In genomic region chr10:79247373-79248137, GRCh38 we compare ENCODE assay signal across 11 cellular contexts.
DNase-seq lines count a peak whose midpoint lies in the region; ATAC-seq, FAIRE-seq and TF ChIP-seq lines count a peak whose summit lies in the region.
"Had no signal": no experiment of that assay in that cellular context is flagged by ENCODE, and none has a peak within 500 bp of the region (broad histone marks: within the 10 kb centered on the region; RNA-seq: fewer than 3 reads in every experiment).

No MANE protein-coding gene starts in this region.

- H3K4me1 ChIP-seq in right cardiac atrium (ENCODE audit: control insufficient read depth, insufficient read depth, low read length), result peaks cover 61% of the 10 kb centered on the region
- H3K4me1 ChIP-seq in GM12878 (ENCODE audit: control insufficient read depth, insufficient read depth, low read length), result peaks cover 77% of the 10 kb centered on the region
- peaks cover 9 to 11% of the 10 kb centered on the region in 2 donors for H3K4me1 ChIP-seq in neuronal stem cell (ENCODE audit: control insufficient read depth in 2 of 2, insufficient read depth in 1 of 2, low read depth in 1 of 2, low read length in 2 of 2)
- H3K4me1 ChIP-seq in urinary bladder (ENCODE audit: insufficient read depth), result no peaks in the 10 kb centered on the region

- SMC1A ChIA-PET in GM12878 (lab: Charles Lee; ENCODE audit: uncharacterized antibody, unreplicated experiment), result interaction anchor here (1.2 to 9.5 kb wide), 5 partner anchors 15 to 97 kb away, joined by 3 to 115 read pairs (median 4); no protein-coding TSS in a partner anchor

- 90% methylated on average over 6 of the region's 6 CpGs for WGBS in right cardiac atrium
- 0% methylated on average over 6 of the region's 6 CpGs for WGBS in GM12878 (ENCODE audit: insufficient coverage, insufficient replicate concordance, low lambda C conversion rate, missing lambda C conversion rate)
- no CpG with 5 or more reads among the region's 6 CpGs for WGBS in neuronal stem cell (ENCODE audit: extremely low coverage in 2 of 2, insufficient read length in 2 of 2, insufficient replicate concordance in 1 of 2), 2 donors
- WGBS in urinary bladder, result 88% methylated on average over 6 of the region's 6 CpGs

- no peak overlapping the region for H2BK120ac ChIP-seq in neuronal stem cell (ENCODE audit: low read depth, low read length)

- H3K4me2 ChIP-seq in GM12878 (ENCODE audit: control insufficient read depth, insufficient read depth) (peak overlapping the region; percentile 96), neuronal stem cell (ENCODE audit: insufficient read depth, low read length, poor library complexity, severe bottlenecking) (no peak overlapping the region)

- POLR2A ChIA-PET in GM12878 (lab: Charles Lee), result interaction anchor here (0.7 to 12.4 kb wide), 5 partner anchors 19 to 176 kb away, joined by 3 to 100 read pairs (median 6); no protein-coding TSS in a partner anchor

- no peak overlapping the region for H3K18ac ChIP-seq in neuronal stem cell (ENCODE audit: low read length)

- no peak for TF ChIP-seq RAD21 in GM12878 (IDR thresholded peaks at IDR 0.05; ENCODE audit: insufficient read depth, low read depth, low read length)

- no peak overlapping the region for H4K8ac ChIP-seq in neuronal stem cell (ENCODE audit: low read depth, low read length)

- no peak for TF ChIP-seq POLR2A in GM12878 (IDR thresholded peaks at IDR 0.05; ENCODE audit: low read depth, low read length)

- no peak overlapping the region for H2AK5ac ChIP-seq in neuronal stem cell (ENCODE audit: low read depth, low read length)

- H3K36me3 ChIP-seq in GM12878 (ENCODE audit: control insufficient read depth in 2 of 2, insufficient read depth in 2 of 2, low read length in 1 of 2) (peaks cover 0 to 7% of the 10 kb centered on the region in 2 experiments; a peak in 2 of 4 replicates), neuronal stem cell (replicated peaks in 1 of 2; ENCODE audit: control insufficient read depth in 2 of 2, insufficient read depth in 2 of 2, low read length in 2 of 2) (peaks cover 0 to 52% of the 10 kb centered on the region in 2 donors), urinary bladder (ENCODE audit: insufficient read depth) (no peaks in the 10 kb centered on the region), brain microvascular endothelial cell (replicated peaks) (no peaks in the 10 kb centered on the region)
- H3K36me3 ChIP-seq: cardiac muscle cell had no signal

- H3K9me3 ChIP-seq in right cardiac atrium (ENCODE audit: control insufficient read depth, low read length) (no peaks in the 10 kb centered on the region), GM12878 (replicated peaks; ENCODE audit: control insufficient read depth, insufficient read depth, low read length) (no peaks in the 10 kb centered on the region), neuronal stem cell (replicated peaks in 1 of 2; ENCODE audit: control insufficient read depth in 2 of 2, insufficient read depth in 1 of 2, low read depth in 1 of 2, low read length in 2 of 2) (peaks cover 0 to 2% of the 10 kb centered on the region in 2 donors)

- no peaks in the 10 kb centered on the region for H4K20me1 ChIP-seq in GM12878 (ENCODE audit: control insufficient read depth, insufficient read depth)

- H3K27me3 ChIP-seq in right cardiac atrium (ENCODE audit: control insufficient read depth, insufficient read depth) (no peaks in the 10 kb centered on the region), GM12878 (replicated peaks in 1 of 2; ENCODE audit: control insufficient read depth in 2 of 2, insufficient read depth in 2 of 2, low read length in 1 of 2) (no peaks in the 10 kb centered on the region), neuronal stem cell (ENCODE audit: control insufficient read depth in 3 of 3, insufficient read depth in 3 of 3, low read depth in 1 of 3, low read length in 3 of 3) (no peaks in the 10 kb centered on the region), brain microvascular endothelial cell (replicated peaks) (no peaks in the 10 kb centered on the region)
- H3K27me3 ChIP-seq: cardiac muscle cell had no signal

- H3K79me1 ChIP-seq in neuronal stem cell (ENCODE audit: low read depth, low read length), result peaks cover 25% of the 10 kb centered on the region

- CTCF ChIA-PET in GM12878 (lab: Yijun Ruan, JAX), result interaction anchor here (0.7 to 8.5 kb wide), 10 partner anchors 11 to 83 kb away, joined by 3 to 67 read pairs (median 7); no protein-coding TSS in a partner anchor

- no peak overlapping the region for H3K23ac ChIP-seq in neuronal stem cell (ENCODE audit: low read depth, low read length, poor library complexity)

- H3K4me3 ChIP-seq in right cardiac atrium (ENCODE audit: low read length) (no peak overlapping the region), GM12878 (peak overlapping the region; percentile 80), neuronal stem cell (ENCODE audit: low read length in 2 of 2) (no peak overlapping the region), urinary bladder (ENCODE audit: low read depth, low read length) (no peak overlapping the region), brain microvascular endothelial cell (ENCODE audit: low read depth, low read length) (no peak overlapping the region)
- H3K4me3 ChIP-seq: cardiac muscle cell had no signal

- RAD21 ChIA-PET in GM12878 (lab: Charles Lee; ENCODE audit: unreplicated experiment), result interaction anchor here (0.5 to 11.1 kb wide), 8 partner anchors 19 to 1215 kb away, joined by 3 to 165 read pairs (median 8); partner anchors contain the start of gene PPIF

- DNase-seq in right cardiac atrium (no peak), Right ventricle myocardium superior (no peak), GM12878 (ENCODE audit: low read depth, low spot score) (no peak), neuronal stem cell (ENCODE audit: low spot score) (no peak), DMS 273 treated with DMSO at 0.1 percent for 48 hours (lab: John Stamatoyannopoulos, UW) (no peak), NCI-H2081 treated with DMSO at 0.1 percent for 48 hours (lab: John Stamatoyannopoulos, UW) (no peak), brain microvascular endothelial cell (no peak)
- DNase-seq: stimulated activated CD4-positive, alpha-beta T cell treated with anti-CD3 and anti-CD28 coated beads, Interleukin-4, amount 100 ng/mL, for 24 hours had no signal

- no peak for FAIRE-seq in GM12878 (lab: Jason Lieb, UNC)
- FAIRE-seq: TTC549 had no signal

- H2BK12ac ChIP-seq in neuronal stem cell (ENCODE audit: low read length), result no peak overlapping the region

- in situ Hi-C loops in GM12878 (cut with MboI), result no loop called here
- in situ Hi-C loops in brain microvascular endothelial cell (cut with HindIII; ENCODE audit: low pct_ligation_motif_present, low sequenced_read_pairs), result no loop called here

- no peak for TF ChIP-seq EP300 in GM12878 (IDR thresholded peaks at IDR 0.05; ENCODE audit: borderline replicate concordance in 1 of 2, control insufficient read depth in 1 of 2, low read depth in 2 of 2, low read length in 2 of 2)

- H3K4ac ChIP-seq in neuronal stem cell (ENCODE audit: low read length), result no peak overlapping the region

- H3K79me2 ChIP-seq in GM12878 (ENCODE audit: control insufficient read depth, insufficient read depth, low read length), result peaks cover 94% of the 10 kb centered on the region

- TF ChIP-seq CTCF in GM12878 (IDR thresholded peaks at IDR 0.05 in 2 of 3, conservative IDR thresholded peaks at IDR 0.05 in 1 of 3; ENCODE audit: control insufficient read depth in 2 of 3, extremely low read depth in 1 of 3, insufficient read depth in 1 of 3, low read depth in 3 of 3, low read length in 3 of 3), result no peak
- no peak for TF ChIP-seq CTCF in brain microvascular endothelial cell (IDR thresholded peaks at IDR 0.05; ENCODE audit: low read depth, low read length, missing control alignments)

- H3K27ac ChIP-seq in right cardiac atrium (ENCODE audit: low read length) (peak overlapping the region; percentile 91), GM12878 (ENCODE audit: control insufficient read depth, insufficient read depth) (peak overlapping the region; percentile 92), neuronal stem cell (replicated peaks; ENCODE audit: low read length) (no peak overlapping the region), urinary bladder (ENCODE audit: low read depth) (peak overlapping the region; percentile 30), brain microvascular endothelial cell (no peak overlapping the region)

- intact Hi-C loops in right cardiac atrium (cut with DNase I) (no loop called here), Right ventricle myocardium superior (cut with DNase I) (no loop called here), GM12878 (cut with micrococcal nuclease; ENCODE audit: unreplicated experiment) (loop anchor here (2.0 kb wide), 1 partner anchor 69 kb away; no protein-coding TSS in a partner anchor)

- H3K14ac ChIP-seq in neuronal stem cell (ENCODE audit: low read length), result no peak overlapping the region

- BruUV-seq in GM12878 (replicated peaks; lab: Mats Ljungman, UMichigan), result TSS peak; percentile 92

- H2AFZ ChIP-seq in GM12878 (ENCODE audit: control insufficient read depth, low read depth, low read length), result no peak overlapping the region
- no peak overlapping the region for H2AFZ ChIP-seq in neuronal stem cell (ENCODE audit: low read length)

- H4K91ac ChIP-seq in neuronal stem cell (ENCODE audit: low read depth, low read length, poor library complexity), result no peak overlapping the region

- H2BK5ac ChIP-seq in neuronal stem cell (ENCODE audit: low read length), result no peak overlapping the region

- no peak overlapping the region for H2BK15ac ChIP-seq in neuronal stem cell (ENCODE audit: low read length)

- ATAC-seq in right cardiac atrium (no peak), Right ventricle myocardium superior (ENCODE audit: poor library complexity) (no peak), GM12878 (peak; percentile 8)

- peak overlapping the region; percentile 93 for H3K9ac ChIP-seq in GM12878 (ENCODE audit: control insufficient read depth, insufficient read depth, low read length)
- peak overlapping the region; percentile 45 for H3K9ac ChIP-seq in neuronal stem cell (ENCODE audit: low read depth, low read length, poor library complexity)

TF ChIP-seq in GM12878, 131 proteins besides CTCF, POLR2A, EP300 and RAD21 (continues in another document):
- TF ChIP-seq ZBTB33 (IDR thresholded peaks at IDR 0.05), result no peak
- no peak for TF ChIP-seq HDAC6 (IDR thresholded peaks at IDR 0.05; ENCODE audit: unreplicated experiment)

Comparison
In these comparisons a context has a peak if more than half of its experiments do, and no peak if none do; other contexts are left out.
1. H3K27ac ChIP-seq: peak in right cardiac atrium (single experiment), GM12878 (single experiment) and urinary bladder (single experiment); none in neuronal stem cell (single experiment) and brain microvascular endothelial cell (single experiment).